In the genomic region with DNA sequence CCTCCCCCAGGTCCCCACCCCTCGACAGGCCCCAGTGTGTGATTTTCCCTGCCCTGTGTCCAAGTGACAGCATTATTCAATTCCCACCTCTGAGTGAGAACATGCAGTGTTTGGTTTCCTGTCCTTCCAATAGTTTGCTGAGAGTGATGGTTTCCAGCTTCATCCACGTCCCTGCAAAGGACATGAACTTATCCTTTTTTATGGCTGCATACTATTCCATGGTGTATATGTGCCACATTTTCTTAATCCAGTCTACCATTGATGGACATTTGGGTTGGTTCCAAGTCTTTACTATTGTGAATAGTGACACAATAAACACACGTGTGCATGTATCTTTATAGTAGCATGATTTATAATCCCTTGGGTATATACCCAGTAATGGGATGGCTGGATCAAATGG, we compare ENCODE assay signal across 14 cellular contexts. TPM values are rescaled to one million over a fixed set of nuclear protein-coding genes. Genes with fewer than 3 reads are reported as not detected.
"Had no signal": no experiment of that assay in that cellular context is flagged by ENCODE, and none has a peak within 500 bp of the region (broad histone marks: within the 10 kb centered on the region; RNA-seq: fewer than 3 reads in every experiment).

No MANE protein-coding gene starts in this region.

RNA-seq across cellular contexts. Expression of a gene that starts 47.2 kb away (rescaled TPM):
- total RNA-seq: activated B cell treated with CpG ODN at 0.5 μM for 24 hours; activated CD4-positive, alpha-beta memory T cell treated with anti-CD3 and anti-CD28 coated beads for 36 hours; activated CD4-positive, alpha-beta memory T cell treated with anti-CD3 and anti-CD28 coated beads, Interleukin-2, amount 10 ng/mL, durations not matched to agents 7 days and 5 days; activated CD4-positive, alpha-beta T cell treated with anti-CD3 and anti-CD28 coated beads for 36 hours; activated CD4-positive, alpha-beta T cell treated with anti-CD3 and anti-CD28 coated beads, Interleukin-2, amount 10 ng/mL, durations not matched to agents 24 days and 14 days; activated CD4-positive, alpha-beta T cell treated with anti-CD3 and anti-CD28 coated beads, Interleukin-2, amount 10 ng/mL, durations not matched to agents 7 days and 5 days; activated CD8-positive, alpha-beta memory T cell treated with anti-CD3 and anti-CD28 coated beads for 36 hours; activated CD8-positive, alpha-beta memory T cell treated with anti-CD3 and anti-CD28 coated beads, Interleukin-2, amount 10 ng/mL, durations not matched to agents 7 days and 5 days; activated CD8-positive, alpha-beta T cell treated with anti-CD3 and anti-CD28 coated beads for 36 hours; activated CD8-positive, alpha-beta T cell treated with anti-CD3 and anti-CD28 coated beads, Interleukin-2, amount 10 ng/mL, durations not matched to agents 7 days and 5 days; T-helper 1 cell treated with Interleukin-12 subunit alpha and Interleukin-12 subunit beta and Interleukin-4 antibody, amounts not matched to agents 30 ng/mL and 1 ng/mL, for 36 hours; T-helper 17 cell; T-helper 2 cell treated with Interferon-gamma antibody and Interleukin-4, amounts not matched to agents 100 ng/mL and 5 ng/mL, for 36 hours; WTC11 had no signal
